In genomic region chr7:84042110-84042539, GRCh38 we compare ENCODE assay signal across 12 cellular contexts.
DNase-seq lines count a peak whose midpoint lies in the region; ATAC-seq and FAIRE-seq lines count a peak whose summit lies in the region.
"Had no signal": no experiment of that assay in that cellular context is flagged by ENCODE, and none has a peak within 500 bp of the region (broad histone marks: within the 10 kb centered on the region; RNA-seq: fewer than 3 reads in every experiment).

No MANE protein-coding gene starts in this region.

- H3K4me1 Mint-ChIP-seq in activated CD8-positive, alpha-beta T cell treated with anti-CD3 and anti-CD28 coated beads, Interleukin-2, amount 10 ng/mL, durations not matched to agents 7 days and 5 days (ENCODE audit: low read depth): no peaks in the 10 kb centered on the region

- H3K4me3 Mint-ChIP-seq in activated CD8-positive, alpha-beta T cell treated with anti-CD3 and anti-CD28 coated beads, Interleukin-2, amount 10 ng/mL, durations not matched to agents 7 days and 5 days: no peak overlapping the region
- H3K4me3 Mint-ChIP-seq: activated T-helper 1 cell treated with anti-CD3 and anti-CD28 coated beads, Interleukin-12 subunit alpha, Interleukin-12 subunit beta, Interleukin-2, Interleukin-4 antibody, amounts not matched to agents 30 ng/mL and 10 ng/mL and 1 ng/mL, durations not matched to agents 14 hours and 24 hours and 36 hours had no signal

- no peak overlapping the region for H3K27ac Mint-ChIP-seq in activated CD8-positive, alpha-beta T cell treated with anti-CD3 and anti-CD28 coated beads, Interleukin-2, amount 10 ng/mL, durations not matched to agents 7 days and 5 days
- H3K27ac Mint-ChIP-seq: activated T-helper 1 cell treated with anti-CD3 and anti-CD28 coated beads, Interleukin-12 subunit alpha, Interleukin-12 subunit beta, Interleukin-2, Interleukin-4 antibody, amounts not matched to agents 30 ng/mL and 10 ng/mL and 1 ng/mL, durations not matched to agents 14 hours and 24 hours and 36 hours had no signal

- no peaks in the 10 kb centered on the region for H3K27me3 Mint-ChIP-seq in activated CD8-positive, alpha-beta T cell treated with anti-CD3 and anti-CD28 coated beads, Interleukin-2, amount 10 ng/mL, durations not matched to agents 7 days and 5 days (ENCODE audit: low read depth)

- DNase-seq in AG20443 (ENCODE audit: low spot score) (peak; percentile 39), NCI-H226 (peak; percentile 69), dedifferentiated amniotic fluid mesenchymal stem cell (ENCODE audit: extremely low spot score) (peak; percentile 46), myocyte (ENCODE audit: low read depth) (peak; percentile 36), GM19239 (ENCODE audit: insufficient read length, low spot score) (no peak)
- no peak for DNase-seq in stimulated activated CD4-positive, alpha-beta T cell treated with anti-CD3 and anti-CD28 coated beads, Interleukin-2, amount 100 ng/mL, for 24 hours
- DNase-seq in activated CD8-positive, alpha-beta T cell treated with anti-CD3 and anti-CD28 coated beads, Interleukin-2, amount 10 ng/mL, durations not matched to agents 7 days and 5 days: no peak
- DNase-seq: dorsolateral prefrontal cortex; NCI-H510A treated with DMSO at 0.1 percent for 48 hours; stimulated activated CD4-positive, alpha-beta T cell treated with anti-CD3 and anti-CD28 coated beads, Interleukin-12 subunit alpha, Interleukin-12 subunit beta, amount 100 ng/mL, for 4 hours had no signal

- no peak for ATAC-seq in GM21447 (IDR thresholded peaks at IDR 0.05; ENCODE audit: unreplicated experiment)
- no peak for ATAC-seq in activated CD8-positive, alpha-beta T cell treated with anti-CD3 and anti-CD28 coated beads, Interleukin-2, amount 10 ng/mL, durations not matched to agents 7 days and 5 days

- H3K9me3 Mint-ChIP-seq in activated CD8-positive, alpha-beta T cell treated with anti-CD3 and anti-CD28 coated beads, Interleukin-2, amount 10 ng/mL, durations not matched to agents 7 days and 5 days (ENCODE audit: insufficient read depth): no peaks in the 10 kb centered on the region
- H3K9me3 Mint-ChIP-seq: activated T-helper 1 cell treated with anti-CD3 and anti-CD28 coated beads, Interleukin-12 subunit alpha, Interleukin-12 subunit beta, Interleukin-2, Interleukin-4 antibody, amounts not matched to agents 30 ng/mL and 10 ng/mL and 1 ng/mL, durations not matched to agents 14 hours and 24 hours and 36 hours had no signal

- CTCF ChIA-PET in activated CD8-positive, alpha-beta T cell treated with anti-CD3 and anti-CD28 coated beads, Interleukin-2, amount 10 ng/mL, durations not matched to agents 7 days and 5 days (lab: Charles Lee): no interaction called here

- H3K36me3 Mint-ChIP-seq in activated CD8-positive, alpha-beta T cell treated with anti-CD3 and anti-CD28 coated beads, Interleukin-2, amount 10 ng/mL, durations not matched to agents 7 days and 5 days (ENCODE audit: low read depth): no peaks in the 10 kb centered on the region

- no peak for FAIRE-seq in GM19239 (lab: Jason Lieb, UNC)

- POLR2A ChIA-PET in activated CD8-positive, alpha-beta T cell treated with anti-CD3 and anti-CD28 coated beads, Interleukin-2, amount 10 ng/mL, durations not matched to agents 7 days and 5 days (lab: Charles Lee): no interaction called here

Comparison
In these comparisons a context has a peak if more than half of its experiments do, and no peak if none do; other contexts are left out.
1. DNase-seq: peak in AG20443 (single experiment), NCI-H226 (single experiment), dedifferentiated amniotic fluid mesenchymal stem cell (single experiment) and myocyte (single experiment); none in stimulated activated CD4-positive, alpha-beta T cell treated with anti-CD3 and anti-CD28 coated beads, Interleukin-2, amount 100 ng/mL, for 24 hours (0 of 2), activated CD8-positive, alpha-beta T cell treated with anti-CD3 and anti-CD28 coated beads, Interleukin-2, amount 10 ng/mL, durations not matched to agents 7 days and 5 days (single experiment) and GM19239 (single experiment).